29 cellular contexts compared by ENCODE assay signal in the genomic region with DNA sequence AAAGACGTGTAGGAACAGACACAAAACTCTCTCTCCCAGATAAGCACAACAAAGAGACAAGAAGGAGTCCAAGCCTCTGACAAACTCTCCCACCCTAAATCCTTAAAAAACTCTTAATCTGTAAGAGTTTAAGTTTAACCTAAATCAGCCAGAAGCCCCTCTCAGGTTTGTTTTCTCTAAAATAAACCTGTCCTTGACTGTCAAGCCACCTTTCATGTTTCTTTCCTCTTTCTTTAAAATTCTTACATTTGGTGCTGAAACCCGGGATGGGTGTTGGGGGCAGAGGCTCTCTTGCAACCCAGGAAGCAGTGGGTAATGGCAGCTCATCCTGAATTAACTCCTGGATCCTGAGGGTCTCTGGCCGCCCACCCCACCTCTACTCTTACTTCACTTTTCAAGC.
"Had no signal": no experiment of that assay in that cellular context is flagged by ENCODE, and none has a peak within 500 bp of the region (broad histone marks: within the 10 kb centered on the region; RNA-seq: fewer than 3 reads in every experiment).

No MANE protein-coding gene starts in this region.

- H3K4me1 ChIP-seq: colonic mucosa, esophagus muscularis mucosa, esophagus squamous epithelium, foreskin keratinocyte, gastrocnemius medialis, gastroesophageal sphincter, heart left ventricle, heart right ventricle had no signal

- H3K27ac ChIP-seq: colonic mucosa, coronary artery, dorsolateral prefrontal cortex, epithelial cell of prostate, esophagus muscularis mucosa, esophagus squamous epithelium, foreskin keratinocyte, gastrocnemius medialis, gastroesophageal sphincter, heart left ventricle, heart right ventricle had no signal

- ATAC-seq: effector memory CD8-positive, alpha-beta T cell; esophagus mucosa; foreskin keratinocyte; gastrocnemius medialis; gastroesophageal sphincter; heart left ventricle; heart right ventricle had no signal

- FAIRE-seq: colon, endometrium, endothelial cell of umbilical vein, frontal cortex had no signal

- H3K9me3 ChIP-seq: colonic mucosa, esophagus muscularis mucosa, esophagus squamous epithelium, gastrocnemius medialis, gastroesophageal sphincter had no signal

- H3K9me3 Mint-ChIP-seq: effector memory CD8-positive, alpha-beta T cell had no signal

- H3K27ac Mint-ChIP-seq: dendritic cell treated with granulocyte-macrophage colony-stimulating factor and Interleukin-4, amounts not matched to agents 40 ng/mL and 50 ng/mL, for 4 days; effector memory CD8-positive, alpha-beta T cell; endodermal cell had no signal

- DNase-seq: colonic mucosa; cortex of kidney; dermis blood vessel endothelial cell; effector CD4-positive, alpha-beta T cell; effector CD8-positive, alpha-beta T cell; effector memory CD4-positive, alpha-beta T cell; effector memory CD8-positive, alpha-beta T cell; endodermal cell; erythroblast; esophagus squamous epithelium; foreskin fibroblast; foreskin keratinocyte; foreskin melanocyte; gastrocnemius medialis; glutamatergic neuron; head of caudate nucleus; heart left ventricle; heart right ventricle had no signal

- H3K27me3 Mint-ChIP-seq: dendritic cell treated with granulocyte-macrophage colony-stimulating factor and Interleukin-4, amounts not matched to agents 40 ng/mL and 50 ng/mL, for 4 days; effector memory CD8-positive, alpha-beta T cell had no signal

- H3K4me3 ChIP-seq: colonic mucosa, coronary artery, dorsolateral prefrontal cortex, esophagus muscularis mucosa, esophagus squamous epithelium, gastrocnemius medialis, gastroesophageal sphincter, heart left ventricle, heart right ventricle had no signal

- H3K36me3 ChIP-seq: colonic mucosa, esophagus muscularis mucosa, esophagus squamous epithelium, gastrocnemius medialis, gastroesophageal sphincter, heart left ventricle, heart right ventricle had no signal

- H3K27me3 ChIP-seq: colonic mucosa, esophagus muscularis mucosa, esophagus squamous epithelium, foreskin keratinocyte, gastroesophageal sphincter, heart right ventricle had no signal

- H3K4me3 Mint-ChIP-seq: dendritic cell treated with granulocyte-macrophage colony-stimulating factor and Interleukin-4, amounts not matched to agents 40 ng/mL and 50 ng/mL, for 4 days; effector memory CD8-positive, alpha-beta T cell; endodermal cell had no signal

- H3K4me1 Mint-ChIP-seq: endodermal cell had no signal
